In the genomic region with DNA sequence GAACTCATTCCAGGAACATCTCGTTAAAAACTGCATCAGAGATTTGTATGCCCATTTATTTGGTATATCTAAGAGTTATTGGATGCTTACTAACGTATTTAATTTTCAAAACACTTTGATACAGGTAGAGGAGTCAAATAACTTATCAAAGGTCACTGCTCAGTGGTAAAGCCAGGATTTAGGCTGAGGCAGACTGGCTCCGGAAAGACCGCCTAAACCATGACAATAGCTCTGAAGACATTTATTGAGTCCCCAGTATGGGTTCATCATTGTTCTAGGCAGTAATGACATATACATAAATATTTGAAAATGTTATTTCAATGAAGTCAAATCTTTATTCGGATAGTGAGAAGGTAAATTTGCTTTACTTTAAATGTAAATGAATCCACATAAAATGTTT, we compare ENCODE assay signal across 12 cellular contexts. TPM values are rescaled to one million over a fixed set of nuclear protein-coding genes. Genes with fewer than 3 reads are reported as not detected.
DNase-seq lines count a peak whose midpoint lies in the region; ATAC-seq and TF ChIP-seq lines count a peak whose summit lies in the region.
"Had no signal": no experiment of that assay in that cellular context is flagged by ENCODE, and none has a peak within 500 bp of the region (broad histone marks: within the 10 kb centered on the region; RNA-seq: fewer than 3 reads in every experiment).

No MANE protein-coding gene starts in this region.

- DNase-seq in activated naive CD4-positive, alpha-beta T cell treated with anti-CD3 and anti-CD28 coated beads, Interleukin-2, amount 10 ng/mL, durations not matched to agents 7 days and 5 days = no peak
- no peak for DNase-seq in activated naive CD4-positive, alpha-beta T cell treated with anti-CD3 and anti-CD28 coated beads, Interleukin-2, amount 50 U/mL, for 16 hours
- DNase-seq in endothelial cell (ENCODE audit: low spot score) (no peak), mucosa of descending colon (no peak)
- DNase-seq in stimulated activated effector memory CD8-positive, alpha-beta T cell treated with anti-CD3 and anti-CD28 coated beads, Interleukin-12 subunit alpha, Interleukin-12 subunit beta, amount 100 ng/mL, for 72 hours (ENCODE audit: low spot score in 2 of 2) = no peak
- DNase-seq in stimulated activated CD4-positive, alpha-beta T cell treated with anti-CD3 and anti-CD28 coated beads, Interleukin-2, amount 100 ng/mL, for 48 hours = no peak
- DNase-seq: stimulated activated naive B cell treated with anti-CD40 and anti-IgM and Interleukin-4, amounts not matched to agents 10 μg/mL and 1 μg/mL and 100 μg/mL, for 72 hours had no signal

- CTCF ChIA-PET in activated naive CD4-positive, alpha-beta T cell treated with anti-CD3 and anti-CD28 coated beads, Interleukin-2, amount 10 ng/mL, durations not matched to agents 7 days and 5 days (lab: Charles Lee) = no interaction called here

- H3K9me3 Mint-ChIP-seq in activated naive CD4-positive, alpha-beta T cell treated with anti-CD3 and anti-CD28 coated beads, Interleukin-2, amount 10 ng/mL, durations not matched to agents 7 days and 5 days = no peaks in the 10 kb centered on the region
- H3K9me3 Mint-ChIP-seq in endothelial cell (ENCODE audit: unreplicated experiment) = no peaks in the 10 kb centered on the region
- H3K9me3 Mint-ChIP-seq in stimulated activated effector memory CD8-positive, alpha-beta T cell treated with anti-CD3 and anti-CD28 coated beads, Interleukin-12 subunit alpha, Interleukin-12 subunit beta, amount 100 ng/mL, for 72 hours = no peaks in the 10 kb centered on the region
- H3K9me3 Mint-ChIP-seq: dendritic cell treated with granulocyte-macrophage colony-stimulating factor and Interleukin-4, amounts not matched to agents 40 ng/mL and 50 ng/mL, for 4 days; stimulated activated naive B cell treated with anti-CD40 and anti-IgM and Interleukin-4, amounts not matched to agents 10 μg/mL and 1 μg/mL and 100 μg/mL, for 72 hours had no signal

- peak overlapping the region; percentile 60 for H3K4me2 ChIP-seq in SU-DHL-6 (ENCODE audit: low read depth, low read length, poor library complexity, severe bottlenecking)

- no peak overlapping the region for H2AFZ ChIP-seq in SU-DHL-6 (ENCODE audit: low read depth, low read length, severe bottlenecking)

- intact Hi-C loops in mucosa of descending colon (cut with DNase I, micrococcal nuclease) = no loop called here

- H3K27ac ChIP-seq in SU-DHL-6 (ENCODE audit: low read depth, low read length) = peak overlapping the region; percentile 61; the same call in 1 of the 2 replicates

- peaks cover 38% of the 10 kb centered on the region for H3K36me3 Mint-ChIP-seq in activated naive CD4-positive, alpha-beta T cell treated with anti-CD3 and anti-CD28 coated beads, Interleukin-2, amount 10 ng/mL, durations not matched to agents 7 days and 5 days
- no peaks in the 10 kb centered on the region for H3K36me3 Mint-ChIP-seq in endothelial cell (ENCODE audit: low read depth, unreplicated experiment)
- peaks cover 66% of the 10 kb centered on the region for H3K36me3 Mint-ChIP-seq in stimulated activated effector memory CD8-positive, alpha-beta T cell treated with anti-CD3 and anti-CD28 coated beads, Interleukin-12 subunit alpha, Interleukin-12 subunit beta, amount 100 ng/mL, for 72 hours

- H4K20me1 ChIP-seq in SU-DHL-6 (ENCODE audit: low read depth, low read length) = no peaks in the 10 kb centered on the region

- H3K9me3 ChIP-seq in SU-DHL-6 (ENCODE audit: insufficient read depth, low read length) (no peaks in the 10 kb centered on the region), mucosa of descending colon (peaks cover 2% of the 10 kb centered on the region)

- TF ChIP-seq CTCF in SU-DHL-6 (IDR thresholded peaks at IDR 0.05; ENCODE audit: insufficient read depth, low read length, poor library complexity, severe bottlenecking) (no peak), endothelial cell (IDR thresholded peaks at IDR 0.05; ENCODE audit: unreplicated experiment) (no peak), mucosa of descending colon (IDR thresholded peaks at IDR 0.05) (no peak)

- H3K36me3 ChIP-seq in SU-DHL-6 (ENCODE audit: low read length) = 0 out of 2 replicates have a peak, but pooled peaks cover 6% of the 10 kb centered on the region
- H3K36me3 ChIP-seq in mucosa of descending colon (ENCODE audit: low read depth) = no peaks in the 10 kb centered on the region

- peaks cover 19% of the 10 kb centered on the region for H3K4me1 ChIP-seq in mucosa of descending colon (ENCODE audit: low read depth)

- ATAC-seq in stimulated activated effector memory CD8-positive, alpha-beta T cell treated with anti-CD3 and anti-CD28 coated beads, Interleukin-12 subunit alpha, Interleukin-12 subunit beta, amount 100 ng/mL, for 72 hours = no peak
- ATAC-seq in mucosa of descending colon = no peak
- no peak for ATAC-seq in activated CD4-positive, CD25-positive, alpha-beta regulatory T cell treated with anti-CD3 and anti-CD28 coated beads, Interleukin-2, amount 50 U/mL, for 24 hours
- ATAC-seq: stimulated activated naive B cell treated with anti-CD40 and anti-IgM and Interleukin-4, amounts not matched to agents 10 μg/mL and 1 μg/mL and 100 μg/mL, for 72 hours had no signal

- H3K27me3 Mint-ChIP-seq in activated naive CD4-positive, alpha-beta T cell treated with anti-CD3 and anti-CD28 coated beads, Interleukin-2, amount 10 ng/mL, durations not matched to agents 7 days and 5 days = peaks cover 8% of the 10 kb centered on the region
- peaks cover 27% of the 10 kb centered on the region for H3K27me3 Mint-ChIP-seq in endothelial cell (ENCODE audit: unreplicated experiment)
- H3K27me3 Mint-ChIP-seq: dendritic cell treated with granulocyte-macrophage colony-stimulating factor and Interleukin-4, amounts not matched to agents 40 ng/mL and 50 ng/mL, for 4 days had no signal

- H3K4me1 Mint-ChIP-seq in activated naive CD4-positive, alpha-beta T cell treated with anti-CD3 and anti-CD28 coated beads, Interleukin-2, amount 10 ng/mL, durations not matched to agents 7 days and 5 days = peaks cover 57% of the 10 kb centered on the region
- peaks cover 40% of the 10 kb centered on the region for H3K4me1 Mint-ChIP-seq in endothelial cell (ENCODE audit: unreplicated experiment)
- peaks cover 50% of the 10 kb centered on the region for H3K4me1 Mint-ChIP-seq in stimulated activated effector memory CD8-positive, alpha-beta T cell treated with anti-CD3 and anti-CD28 coated beads, Interleukin-12 subunit alpha, Interleukin-12 subunit beta, amount 100 ng/mL, for 72 hours

- peak overlapping the region; percentile 55 for H3K9ac ChIP-seq in SU-DHL-6 (ENCODE audit: low read length)

- peak overlapping the region; percentile 54 for H3K4me3 ChIP-seq in SU-DHL-6 (ENCODE audit: insufficient read depth, low read length, poor library complexity, severe bottlenecking)
- H3K4me3 ChIP-seq in mucosa of descending colon = no peak overlapping the region

- peaks cover 50% of the 10 kb centered on the region for H3F3A ChIP-seq in SU-DHL-6 (ENCODE audit: insufficient read depth)

- peak overlapping the region; percentile 93 for H3K27ac Mint-ChIP-seq in activated naive CD4-positive, alpha-beta T cell treated with anti-CD3 and anti-CD28 coated beads, Interleukin-2, amount 10 ng/mL, durations not matched to agents 7 days and 5 days
- peak overlapping the region; percentile 83 for H3K27ac Mint-ChIP-seq in endothelial cell (ENCODE audit: unreplicated experiment)
- H3K27ac Mint-ChIP-seq in stimulated activated effector memory CD8-positive, alpha-beta T cell treated with anti-CD3 and anti-CD28 coated beads, Interleukin-12 subunit alpha, Interleukin-12 subunit beta, amount 100 ng/mL, for 72 hours = no peak overlapping the region

- H3K9me2 ChIP-seq in SU-DHL-6 (replicated peaks; ENCODE audit: insufficient read depth, low read length) = no peaks in the 10 kb centered on the region

- H3K79me2 ChIP-seq in SU-DHL-6 (ENCODE audit: insufficient read depth, low read length) = peaks cover 18% of the 10 kb centered on the region

- no peaks in the 10 kb centered on the region for H3K27me3 ChIP-seq in SU-DHL-6 (ENCODE audit: low read length)

- H3K4me3 Mint-ChIP-seq in activated naive CD4-positive, alpha-beta T cell treated with anti-CD3 and anti-CD28 coated beads, Interleukin-2, amount 10 ng/mL, durations not matched to agents 7 days and 5 days = peak overlapping the region; percentile 97
- H3K4me3 Mint-ChIP-seq in endothelial cell (ENCODE audit: unreplicated experiment) = no peak overlapping the region
- H3K4me3 Mint-ChIP-seq in stimulated activated effector memory CD8-positive, alpha-beta T cell treated with anti-CD3 and anti-CD28 coated beads, Interleukin-12 subunit alpha, Interleukin-12 subunit beta, amount 100 ng/mL, for 72 hours = peak overlapping the region; percentile 100

RNA-seq across cellular contexts. Expression of gene WBP11, which starts 30.3 kb away (rescaled TPM):
- 64.6 TPM for total RNA-seq in endothelial cell (ENCODE audit: unreplicated experiment)
- 10 to 100 TPM; 38.4 to 53.7 (median 48.3) TPM for total RNA-seq in mucosa of descending colon

RNA-seq across cellular contexts. Expression of gene C12orf60, which starts 30.5 kb away (rescaled TPM):
- 1.8 TPM for total RNA-seq in endothelial cell (ENCODE audit: unreplicated experiment)
- under 1 TPM; 0.44 to 0.96 (median 0.46) TPM for total RNA-seq in mucosa of descending colon

RNA-seq across cellular contexts. Expression of gene SMCO3, which starts 41.0 kb away (rescaled TPM):
- 0.13 TPM for total RNA-seq in endothelial cell (ENCODE audit: unreplicated experiment)
- total RNA-seq in mucosa of descending colon = not detected
- total RNA-seq: activated CD8-positive, alpha-beta memory T cell treated with anti-CD3 and anti-CD28 coated beads for 36 hours; mononuclear cell had no signal
